8 cellular contexts compared by ENCODE assay signal in the genomic region with DNA sequence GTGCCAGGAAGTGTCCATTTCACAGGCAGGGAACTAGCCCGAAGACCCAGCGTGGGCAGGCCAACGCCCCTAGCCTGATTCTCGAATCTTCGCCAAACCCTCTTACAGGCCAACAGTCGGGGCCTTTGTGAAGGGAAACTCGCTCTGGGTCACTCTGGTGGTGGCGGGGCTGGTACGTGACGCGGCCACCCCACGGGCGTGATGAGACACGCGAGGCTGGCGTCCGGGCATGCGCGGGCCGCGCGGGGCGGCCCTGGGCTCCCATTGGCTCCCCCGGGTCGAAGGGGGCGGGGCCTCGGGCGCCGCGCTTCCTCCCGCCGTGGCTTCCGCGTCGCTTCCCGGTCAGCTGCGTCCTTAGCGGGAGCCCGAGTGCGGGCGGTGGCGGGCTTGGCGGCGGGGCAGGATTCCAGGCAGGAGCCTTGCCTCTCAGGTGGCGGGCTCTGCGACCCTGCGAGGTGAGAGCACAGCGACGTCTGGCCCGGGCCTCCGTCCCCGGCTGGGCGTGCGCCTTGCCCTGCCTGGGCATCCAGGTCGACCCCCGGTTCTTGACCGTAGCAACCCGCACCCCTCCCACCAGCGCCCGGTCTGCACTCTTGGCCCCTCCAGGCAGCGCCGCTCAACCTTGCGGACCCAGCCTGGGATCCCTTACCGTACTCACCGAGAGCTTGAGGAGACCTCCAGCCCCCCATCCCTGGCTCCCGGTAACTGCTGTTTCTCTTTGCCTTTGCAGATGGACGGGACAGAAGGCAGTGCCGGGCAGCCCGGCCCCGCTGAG. TPM values are rescaled to one million over a fixed set of nuclear protein-coding genes. Genes with fewer than 3 reads are reported as not detected.
A peak's percentile ranks its signal among the peaks of the same experiment; 100 is the strongest.
DNase-seq lines count a peak whose midpoint lies in the region; ATAC-seq and TF ChIP-seq lines count a peak whose summit lies in the region.

A gene with protein sequence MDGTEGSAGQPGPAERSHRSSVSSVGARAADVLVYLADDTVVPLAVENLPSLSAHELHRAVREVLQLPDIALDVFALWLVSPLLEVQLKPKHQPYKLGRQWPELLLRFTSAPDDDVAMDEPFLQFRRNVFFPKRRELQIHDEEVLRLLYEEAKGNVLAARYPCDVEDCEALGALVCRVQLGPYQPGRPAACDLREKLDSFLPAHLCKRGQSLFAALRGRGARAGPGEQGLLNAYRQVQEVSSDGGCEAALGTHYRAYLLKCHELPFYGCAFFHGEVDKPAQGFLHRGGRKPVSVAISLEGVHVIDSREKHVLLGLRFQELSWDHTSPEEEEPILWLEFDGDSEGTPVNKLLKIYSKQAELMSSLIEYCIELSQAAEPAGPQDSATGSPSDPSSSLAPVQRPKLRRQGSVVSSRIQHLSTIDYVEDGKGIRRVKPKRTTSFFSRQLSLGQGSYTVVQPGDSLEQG (plus strand): TSS at position 331 of the 775 bp plus-strand sequence. CDS start 400 bp downstream, at position 731.

- intact Hi-C loops in activated CD4-positive, alpha-beta T cell treated with anti-CD3 and anti-CD28 coated beads for 36 hours (cut with DNase I, micrococcal nuclease): loop anchor here in 1 of 2 experiments (1.0 kb wide), 2 partner anchors 32 to 154 kb away; partner anchors contain the start of gene TIGD3

- CTCF ChIA-PET in activated CD4-positive, alpha-beta T cell treated with anti-CD3 and anti-CD28 coated beads for 36 hours (lab: Charles Lee): interaction anchor here (0.6 to 4.0 kb wide), 7 partner anchors 30 to 485 kb away, joined by 3 to 27 read pairs (median 3); no protein-coding TSS in a partner anchor

- peaks cover 15% of the 10 kb centered on the region for H3K36me3 Mint-ChIP-seq in activated CD4-positive, alpha-beta T cell treated with anti-CD3 and anti-CD28 coated beads for 36 hours (ENCODE audit: low read depth)
- H3K36me3 Mint-ChIP-seq in chondrocyte (ENCODE audit: low read depth): no peaks in the 10 kb centered on the region

- H3K9me3 Mint-ChIP-seq in activated CD4-positive, alpha-beta T cell treated with anti-CD3 and anti-CD28 coated beads for 36 hours (ENCODE audit: low read depth): no peaks in the 10 kb centered on the region
- H3K9me3 Mint-ChIP-seq in chondrocyte (ENCODE audit: low read depth): no peaks in the 10 kb centered on the region

- TF ChIP-seq CTCF in chondrocyte (IDR thresholded peaks at IDR 0.05): no peak
- TF ChIP-seq CTCF in kidney epithelial cell (IDR thresholded peaks at IDR 0.05; ENCODE audit: insufficient read depth, low read length, poor library complexity, severe bottlenecking): no peak

- peak; percentile 56 for ATAC-seq in HG02852 (IDR thresholded peaks at IDR 0.05; ENCODE audit: unreplicated experiment)
- peak; percentile 19 for ATAC-seq in activated CD4-positive, alpha-beta T cell treated with anti-CD3 and anti-CD28 coated beads for 36 hours
- ATAC-seq in HG03469 (IDR thresholded peaks at IDR 0.05; ENCODE audit: unreplicated experiment): no peak

- peak within 1 kb of the TSS; percentile 97 for H3K27ac Mint-ChIP-seq in activated CD4-positive, alpha-beta T cell treated with anti-CD3 and anti-CD28 coated beads for 36 hours
- H3K27ac Mint-ChIP-seq in chondrocyte (ENCODE audit: unreplicated experiment): peak within 1 kb of the TSS; percentile 99

- H3K4me3 ChIP-seq in kidney epithelial cell (ENCODE audit: low read depth, low read length): peak within 1 kb of the TSS; percentile 85

- no peaks in the 10 kb centered on the region for H3K27me3 Mint-ChIP-seq in activated CD4-positive, alpha-beta T cell treated with anti-CD3 and anti-CD28 coated beads for 36 hours
- no peaks in the 10 kb centered on the region for H3K27me3 Mint-ChIP-seq in chondrocyte (ENCODE audit: low read depth)

- DNase-seq in EH (ENCODE audit: low read depth): peak; percentile 86
- peak; percentile 49 to 85 for DNase-seq in NCI-H446 (lab: John Stamatoyannopoulos, UW)
- peak; percentile 90 for DNase-seq in activated CD4-positive, alpha-beta T cell treated with anti-CD3 and anti-CD28 coated beads for 36 hours
- peak; percentile 94 for DNase-seq in chondrocyte (ENCODE audit: low spot score)
- peak; percentile 19 for DNase-seq in kidney epithelial cell (ENCODE audit: low read depth)
- peak; percentile 82 to 85 for DNase-seq in stimulated activated CD4-positive, alpha-beta T cell treated with anti-CD3 and anti-CD28 coated beads, Interleukin-15, amount 100 ng/mL, for 1 hour (ENCODE audit: low read depth in 1 of 2, low spot score in 1 of 2)

- peaks cover 69% of the 10 kb centered on the region for H3K4me1 Mint-ChIP-seq in activated CD4-positive, alpha-beta T cell treated with anti-CD3 and anti-CD28 coated beads for 36 hours
- peaks cover 88% of the 10 kb centered on the region for H3K4me1 Mint-ChIP-seq in chondrocyte (ENCODE audit: low read depth)

- POLR2A ChIA-PET in activated CD4-positive, alpha-beta T cell treated with anti-CD3 and anti-CD28 coated beads for 36 hours (lab: Charles Lee): interaction anchor here (0.6 to 1.8 kb wide), 7 partner anchors 30 to 150 kb away, joined by 3 to 13 read pairs (median 4); partner anchors contain the start of gene MALAT1

- H3K27me3 ChIP-seq in kidney epithelial cell (ENCODE audit: control insufficient read depth, insufficient read depth, low read length): no peaks in the 10 kb centered on the region

- no peaks in the 10 kb centered on the region for H3K36me3 ChIP-seq in kidney epithelial cell (ENCODE audit: control insufficient read depth, insufficient read depth, low read length)

- peak within 1 kb of the TSS; percentile 90 for H3K4me3 Mint-ChIP-seq in activated CD4-positive, alpha-beta T cell treated with anti-CD3 and anti-CD28 coated beads for 36 hours
- H3K4me3 Mint-ChIP-seq in chondrocyte (ENCODE audit: unreplicated experiment): peak within 1 kb of the TSS; percentile 86

RNA-seq across cellular contexts. Expression of the gene that starts here (rescaled TPM):
- total RNA-seq in activated CD4-positive, alpha-beta T cell treated with anti-CD3 and anti-CD28 coated beads for 36 hours: 10 to 100 TPM; 32.7 to 37.5 TPM
- 43.6 to 49.6 TPM (median 45.5 TPM) in 3 replicates for total RNA-seq in chondrocyte
- 39.0 and 47.2 TPM in 2 replicates for total RNA-seq in kidney epithelial cell

Comparison
In these comparisons a context has a peak if more than half of its experiments do, and no peak if none do; other contexts are left out.
1. DNase-seq: peak in every context shown above with its lines; median percentile 94 in chondrocyte; 90 in activated CD4-positive, alpha-beta T cell treated with anti-CD3 and anti-CD28 coated beads for 36 hours; 86 in EH; 84 in stimulated activated CD4-positive, alpha-beta T cell treated with anti-CD3 and anti-CD28 coated beads, Interleukin-15, amount 100 ng/mL, for 1 hour; 67 in NCI-H446; 19 in kidney epithelial cell.